21 cellular contexts compared by ENCODE assay signal in genomic region chr20:33062105-33062629, GRCh38. TPM values are rescaled to one million over a fixed set of nuclear protein-coding genes. Genes with fewer than 3 reads are reported as not detected.
A peak's percentile ranks its signal among the peaks of the same experiment; 100 is the strongest.
DNase-seq lines count a peak whose midpoint lies in the region; ATAC-seq and TF ChIP-seq lines count a peak whose summit lies in the region.
"Had no signal": no experiment of that assay in that cellular context is flagged by ENCODE, and none has a peak within 500 bp of the region (broad histone marks: within the 10 kb centered on the region; RNA-seq: fewer than 3 reads in every experiment).

No MANE protein-coding gene starts in this region.

- CTCF ChIA-PET in WTC11 (lab: Charles Lee) = interaction anchor here (1.0 to 1.1 kb wide), 2 partner anchors 34 to 66 kb away, joined by 3 read pairs; no protein-coding TSS in a partner anchor

- no peaks in the 10 kb centered on the region for H3K36me3 Mint-ChIP-seq in WTC11
- no peaks in the 10 kb centered on the region for H3K36me3 Mint-ChIP-seq in endodermal cell (ENCODE audit: low read depth)

- H3K4me1 ChIP-seq in spleen (peaks cover 0 to 8% (median 0%) of the 10 kb centered on the region in 6 donors), endodermal cell (ENCODE audit: control insufficient read depth, insufficient read depth, low read length) (no peaks in the 10 kb centered on the region), lower lobe of right lung (no peaks in the 10 kb centered on the region)
- H3K4me1 ChIP-seq: SJSA1 had no signal

- TF ChIP-seq POLR2A in spleen (IDR thresholded peaks at IDR 0.05) = no peak

- H3K4me3 Mint-ChIP-seq in WTC11 (no peak overlapping the region), endodermal cell (no peak overlapping the region)
- H3K4me3 Mint-ChIP-seq: HFFc6 had no signal

- H3K36me3 ChIP-seq in spleen = no peaks in the 10 kb centered on the region
- H3K36me3 ChIP-seq in endodermal cell (ENCODE audit: control insufficient read depth, insufficient read depth, low read length) = no peaks in the 10 kb centered on the region
- H3K36me3 ChIP-seq in lower lobe of right lung = no peaks in the 10 kb centered on the region
- H3K36me3 ChIP-seq: SJSA1 had no signal

- ATAC-seq in WTC11 = no peak
- no peak for ATAC-seq in lower lobe of right lung

- POLR2A ChIA-PET in WTC11 (lab: Charles Lee) = no interaction called here

- 68 to 80% (median 75%) methylated on average over 6 to 7 of the region's 7 CpGs for WGBS in spleen, 5 donors
- 74 to 78% methylated on average over 4 to 7 of the region's 7 CpGs for WGBS in endodermal cell (ENCODE audit: insufficient coverage in 1 of 2, insufficient read length in 1 of 2), 2 experiments

- H3K27ac ChIP-seq in spleen = peak overlapping the region in 1 of 8 donors; percentile 45
- no peak overlapping the region for H3K27ac ChIP-seq in endodermal cell (ENCODE audit: low read depth, low read length)
- no peak overlapping the region for H3K27ac ChIP-seq in lower lobe of right lung
- H3K27ac ChIP-seq: HL-60, SJSA1 had no signal

- H3K9me3 ChIP-seq in spleen (no peaks in the 10 kb centered on the region), endodermal cell (ENCODE audit: control insufficient read depth, low read length) (no peaks in the 10 kb centered on the region), lower lobe of right lung (no peaks in the 10 kb centered on the region)
- H3K9me3 ChIP-seq: SJSA1 had no signal

- H3K4me1 Mint-ChIP-seq in WTC11 (no peaks in the 10 kb centered on the region), endodermal cell (peaks cover 3% of the 10 kb centered on the region)

- no peak overlapping the region for H3K4me3 ChIP-seq in spleen
- no peak overlapping the region for H3K4me3 ChIP-seq in endodermal cell (ENCODE audit: low read length)
- no peak overlapping the region for H3K4me3 ChIP-seq in lower lobe of right lung
- H3K4me3 ChIP-seq: SJSA1 had no signal

- no peaks in the 10 kb centered on the region for H3K9me3 Mint-ChIP-seq in WTC11
- H3K9me3 Mint-ChIP-seq in endodermal cell = no peaks in the 10 kb centered on the region
- H3K9me3 Mint-ChIP-seq: HFFc6 had no signal

- H3K27me3 Mint-ChIP-seq in WTC11 (ENCODE audit: low read depth) = no peaks in the 10 kb centered on the region
- H3K27me3 Mint-ChIP-seq in endodermal cell (ENCODE audit: insufficient read depth) = no peaks in the 10 kb centered on the region

- H3K9ac ChIP-seq in endodermal cell (ENCODE audit: extremely low read depth, low read length, poor library complexity, severe bottlenecking) = no peak overlapping the region

- TF ChIP-seq CTCF in WTC11 (IDR thresholded peaks at IDR 0.05) (no peak), spleen (IDR thresholded peaks at IDR 0.05 in 8 of 11, conservative IDR thresholded peaks at IDR 0.05 in 3 of 11) (no peak), endodermal cell (conservative IDR thresholded peaks at IDR 0.05) (no peak), lower lobe of right lung (IDR thresholded peaks at IDR 0.05) (no peak)

- DNase-seq in ELF-1 (ENCODE audit: low read depth, low spot score) = peak; percentile 44
- DNase-seq in WTC11 (ENCODE audit: low spot score) = no peak
- DNase-seq in left kidney (ENCODE audit: low read depth, low spot score) = peak; percentile 9
- DNase-seq in spleen = peak; percentile 29
- no peak for DNase-seq in endodermal cell
- DNase-seq in activated effector memory CD4-positive, alpha-beta T cell treated with Interleukin-2 at 50 U/mL for 16 hours = no peak
- no peak for DNase-seq in lower lobe of right lung
- DNase-seq: DMS53; EL; H7; HFFc6; KG1; NCI-H1092 treated with DMSO at 0.1 percent for 48 hours; NCI-H146; NCI-H2029; NCI-H2227 treated with DMSO at 0.1 percent for 48 hours; NCI-H510A; NK-92 treated with Interleukin-12 subunit alpha and Interleukin-12 subunit beta, amount 100 ng/mL, for 24 hours had no signal

- H3K27ac Mint-ChIP-seq in WTC11 (peak overlapping the region; percentile 55; the same call in 1 of the 2 replicates), endodermal cell (no peak overlapping the region)
- H3K27ac Mint-ChIP-seq: HFFc6 had no signal

- no peaks in the 10 kb centered on the region for H3K27me3 ChIP-seq in spleen (replicated peaks in 1 of 7)
- H3K27me3 ChIP-seq in endodermal cell (ENCODE audit: control insufficient read depth, insufficient read depth, low read length, poor library complexity, severe bottlenecking) = no peaks in the 10 kb centered on the region
- H3K27me3 ChIP-seq in lower lobe of right lung (ENCODE audit: low read depth) = no peaks in the 10 kb centered on the region

- intact Hi-C loops in spleen (cut with DNase I; ENCODE audit: low total_unique reads) (no loop called here), lower lobe of right lung (cut with DNase I) (no loop called here)

TF ChIP-seq in WTC11, 78 proteins besides CTCF, POLR2A, EP300 and RAD21:
- TF ChIP-seq ETV6 (CRISPR knock-in tag; IDR thresholded peaks at IDR 0.05) (no peak), E2F4 (CRISPR knock-in tag; IDR thresholded peaks at IDR 0.05; ENCODE audit: borderline replicate concordance, low read depth) (no peak), NR3C1 (CRISPR knock-in tag; conservative IDR thresholded peaks at IDR 0.05; ENCODE audit: low read depth) (no peak), FOXJ3 (CRISPR knock-in tag; IDR thresholded peaks at IDR 0.05; ENCODE audit: borderline replicate concordance) (no peak), ZNF281 (CRISPR knock-in tag; IDR thresholded peaks at IDR 0.05) (no peak), ZBTB21 (CRISPR knock-in tag; IDR thresholded peaks at IDR 0.05; ENCODE audit: borderline replicate concordance) (no peak), ZNF671 (CRISPR knock-in tag; IDR thresholded peaks at IDR 0.05) (no peak)

RNA-seq across cellular contexts. Expression of gene BPIFB3, which starts 8.5 kb away (rescaled TPM):
- total RNA-seq in WTC11 (2021) (not detected in 3 replicates), spleen (not detected), endodermal cell (not detected), lower lobe of right lung (not detected)
- not detected for polyA plus RNA-seq in spleen
- polyA plus RNA-seq in endodermal cell (2013, experiment 1 of 2) = not detected
- polyA plus RNA-seq in endodermal cell (2013, experiment 2 of 2) = not detected
- total RNA-seq: H7, HFFc6, HT-29, SJSA1 had no signal

RNA-seq across cellular contexts. Expression of gene BPIFB4, which starts 17.3 kb away (rescaled TPM):
- total RNA-seq in WTC11 (2021) = not detected in 3 replicates
- total RNA-seq in spleen = not detected
- not detected for polyA plus RNA-seq in spleen
- total RNA-seq in endodermal cell = under 1 TPM in 1 of 2 donors, not detected in 1; 0.22 TPM
- polyA plus RNA-seq in endodermal cell (2013, experiment 1 of 2) = not detected
- not detected for polyA plus RNA-seq in endodermal cell (2013, experiment 2 of 2)
- total RNA-seq in lower lobe of right lung = not detected
- total RNA-seq: H7, HFFc6, HT-29, SJSA1 had no signal

RNA-seq across cellular contexts. Expression of gene BPIFB6, which starts 30.7 kb away (rescaled TPM):
- total RNA-seq in WTC11 (2021) (not detected in 3 replicates), spleen (not detected), endodermal cell (not detected), lower lobe of right lung (not detected)
- not detected for polyA plus RNA-seq in spleen
- not detected for polyA plus RNA-seq in endodermal cell (2013, experiment 1 of 2)
- not detected for polyA plus RNA-seq in endodermal cell (2013, experiment 2 of 2)
- total RNA-seq: H7, HFFc6, HT-29, SJSA1 had no signal

RNA-seq across cellular contexts. Expression of gene BPIFB2, which starts 54.7 kb away (rescaled TPM):
- total RNA-seq in WTC11 (2021) (0.09 TPM in 3 replicates), spleen (not detected), endodermal cell (not detected), lower lobe of right lung (0.21 TPM)
- polyA plus RNA-seq in spleen = not detected
- not detected for polyA plus RNA-seq in endodermal cell (2013, experiment 1 of 2)
- polyA plus RNA-seq in endodermal cell (2013, experiment 2 of 2) = not detected
- total RNA-seq: H7, HFFc6, HT-29, SJSA1 had no signal

RNA-seq across cellular contexts. Expression of gene SUN5, which starts 57.9 kb away (rescaled TPM):
- total RNA-seq in WTC11 (2021) (not detected in 3 replicates), spleen (not detected), endodermal cell (not detected), lower lobe of right lung (not detected)
- polyA plus RNA-seq in spleen = not detected
- not detected for polyA plus RNA-seq in endodermal cell (2013, experiment 1 of 2)
- polyA plus RNA-seq in endodermal cell (2013, experiment 2 of 2) = not detected
- total RNA-seq: H7, HFFc6, HT-29, SJSA1 had no signal

Comparison
In these comparisons a context has a peak if more than half of its experiments do, and no peak if none do; other contexts are left out.
1. DNase-seq: peak in ELF-1 (single experiment), left kidney (single experiment) and spleen (single experiment); none in WTC11 (single experiment), endodermal cell (single experiment), activated effector memory CD4-positive, alpha-beta T cell treated with Interleukin-2 at 50 U/mL for 16 hours (single experiment) and lower lobe of right lung (single experiment).